Comparison of ENCODE assay signal across 24 cellular contexts in genomic region chr19:17542793-17543582, GRCh38. TPM values are rescaled to one million over a fixed set of nuclear protein-coding genes. Genes with fewer than 3 reads are reported as not detected.
DNase-seq lines count a peak whose midpoint lies in the region; ATAC-seq, FAIRE-seq and TF ChIP-seq lines count a peak whose summit lies in the region.
"Had no signal": no experiment of that assay in that cellular context is flagged by ENCODE, and none has a peak within 500 bp of the region (broad histone marks: within the 10 kb centered on the region; RNA-seq: fewer than 3 reads in every experiment).

No MANE protein-coding gene starts in this region.

- POLR2A ChIA-PET in RWPE1 (lab: Yijun Ruan, JAX; ENCODE audit: low non-redundant PET) = no interaction called here

- FAIRE-seq in kidney (lab: Jason Lieb, UNC) = no peak
- FAIRE-seq: A204.1, G401.6, GM12878 had no signal

- no peak overlapping the region for H3K4me3 ChIP-seq in BLaER1
- H3K4me3 ChIP-seq in kidney (ENCODE audit: low read length in 2 of 2) = no peak overlapping the region
- H3K4me3 ChIP-seq: GM12878 had no signal

- H3K4me3 Mint-ChIP-seq in stimulated activated effector memory CD8-positive, alpha-beta T cell treated with anti-CD3 and anti-CD28 coated beads, Interleukin-12 subunit alpha, Interleukin-12 subunit beta, amount 100 ng/mL, for 72 hours = no peak overlapping the region
- H3K4me3 Mint-ChIP-seq: CD8-positive, alpha-beta T cell had no signal

- CTCF ChIA-PET in RWPE1 (lab: Yijun Ruan, JAX) = interaction anchor here (0.5 to 1.1 kb wide), 3 partner anchors 10 to 239 kb away, joined by 3 to 5 read pairs (median 4); no protein-coding TSS in a partner anchor

- TF ChIP-seq CTCF in RWPE1 (conservative IDR thresholded peaks at IDR 0.05; ENCODE audit: low read depth) (no peak), kidney (IDR thresholded peaks at IDR 0.05; ENCODE audit: borderline replicate concordance, extremely low read depth, insufficient read depth) (no peak)

- H3K36me3 ChIP-seq in BLaER1 (peaks cover 37% of the 10 kb centered on the region), kidney (ENCODE audit: control insufficient read depth in 1 of 2, insufficient read depth in 2 of 2, low read length in 2 of 2) (no peaks in the 10 kb centered on the region)

- H3K9me3 Mint-ChIP-seq in stimulated activated effector memory CD8-positive, alpha-beta T cell treated with anti-CD3 and anti-CD28 coated beads, Interleukin-12 subunit alpha, Interleukin-12 subunit beta, amount 100 ng/mL, for 72 hours = no peaks in the 10 kb centered on the region
- H3K9me3 Mint-ChIP-seq: CD8-positive, alpha-beta T cell had no signal

- H3K4me1 Mint-ChIP-seq in stimulated activated effector memory CD8-positive, alpha-beta T cell treated with anti-CD3 and anti-CD28 coated beads, Interleukin-12 subunit alpha, Interleukin-12 subunit beta, amount 100 ng/mL, for 72 hours = peaks cover 29% of the 10 kb centered on the region

- ATAC-seq in stimulated activated effector memory CD8-positive, alpha-beta T cell treated with anti-CD3 and anti-CD28 coated beads, Interleukin-12 subunit alpha, Interleukin-12 subunit beta, amount 100 ng/mL, for 72 hours = no peak
- no peak for ATAC-seq in GM19351 (IDR thresholded peaks at IDR 0.05; ENCODE audit: unreplicated experiment)
- ATAC-seq: CD8-positive, alpha-beta T cell; GM12878 had no signal

- intact Hi-C loops in kidney (cut with DNase I) = no loop called here

- peaks cover 94% of the 10 kb centered on the region for H3K4me1 ChIP-seq in BLaER1
- peaks cover 0 to 7% of the 10 kb centered on the region in 2 donors for H3K4me1 ChIP-seq in kidney (ENCODE audit: control insufficient read depth in 1 of 2, insufficient read depth in 1 of 2, low read depth in 1 of 2, low read length in 2 of 2)
- H3K4me1 ChIP-seq: Caco-2 had no signal

- peak overlapping the region; percentile 33 for H3K27ac Mint-ChIP-seq in stimulated activated effector memory CD8-positive, alpha-beta T cell treated with anti-CD3 and anti-CD28 coated beads, Interleukin-12 subunit alpha, Interleukin-12 subunit beta, amount 100 ng/mL, for 72 hours
- H3K27ac Mint-ChIP-seq: CD8-positive, alpha-beta T cell had no signal

- H3K9ac ChIP-seq in BLaER1 (no peak overlapping the region), kidney (ENCODE audit: low read length in 2 of 2) (no peak overlapping the region)

- no peaks in the 10 kb centered on the region for H3K27me3 ChIP-seq in BLaER1

- peak overlapping the region; percentile 86; the same call in 1 of the 2 replicates for H3K4me2 ChIP-seq in BLaER1

- no peak for DNase-seq in RWPE1 (ENCODE audit: low spot score)
- DNase-seq in kidney = peak; percentile 64
- DNase-seq in stimulated activated effector memory CD8-positive, alpha-beta T cell treated with anti-CD3 and anti-CD28 coated beads, Interleukin-12 subunit alpha, Interleukin-12 subunit beta, amount 100 ng/mL, for 72 hours (ENCODE audit: low spot score in 2 of 2) = no peak
- no peak for DNase-seq in GDM1 (lab: John Stamatoyannopoulos, UW)
- DNase-seq in activated CD8-positive, alpha-beta memory T cell treated with anti-CD3 and anti-CD28 coated beads, Interleukin-2, amount 50 U/mL, for 48 hours = no peak
- DNase-seq: Caco-2; CD8-positive, alpha-beta T cell; GOT3; HCEC 1CT; IMR-90; NCI-H1048; NCI-H1417; NCI-H1694; NCI-H2029 treated with DMSO at 0.1 percent for 48 hours; NCI-H446 treated with DMSO at 0.1 percent for 48 hours; NCI-H526; RPMI8226; SHP77 treated with DMSO at 0.1 percent for 48 hours had no signal

- H3K36me3 Mint-ChIP-seq in stimulated activated effector memory CD8-positive, alpha-beta T cell treated with anti-CD3 and anti-CD28 coated beads, Interleukin-12 subunit alpha, Interleukin-12 subunit beta, amount 100 ng/mL, for 72 hours = peaks cover 10% of the 10 kb centered on the region
- H3K36me3 Mint-ChIP-seq: CD8-positive, alpha-beta T cell had no signal

- H3K9me3 ChIP-seq in BLaER1 = no peaks in the 10 kb centered on the region
- H3K9me3 ChIP-seq in kidney (ENCODE audit: control insufficient read depth in 1 of 2, low read length in 2 of 2) = no peaks in the 10 kb centered on the region
- H3K9me3 ChIP-seq: Caco-2 had no signal

- H3K27ac ChIP-seq in BLaER1 = peak overlapping the region; percentile 85
- peak overlapping the region; percentile 2; the same call in 1 of the 2 replicates for H3K27ac ChIP-seq in RWPE1
- H3K27ac ChIP-seq in kidney (ENCODE audit: low read depth in 2 of 2, low read length in 2 of 2) = no peak overlapping the region
- H3K27ac ChIP-seq: C4-2B had no signal

- H4K20me1 ChIP-seq in BLaER1 = peaks cover 10% of the 10 kb centered on the region; the same call in 1 of the 2 replicates

RNA-seq across cellular contexts. Expression of gene COLGALT1, which starts 12.5 kb away (rescaled TPM):
- 66.2 TPM for total RNA-seq in kidney
- polyA plus RNA-seq in kidney (ENCODE audit: insufficient read depth, low read depth, low replicate concordance) = 23.6 TPM

RNA-seq across cellular contexts. Expression of gene PGLS, which starts 31.5 kb away (rescaled TPM):
- total RNA-seq in kidney = 75.5 TPM
- 105 TPM for polyA plus RNA-seq in kidney (ENCODE audit: insufficient read depth, low read depth, low replicate concordance)

Comparison
In these comparisons a context has a peak if more than half of its experiments do, and no peak if none do; other contexts are left out.
1. H3K27ac ChIP-seq: peak in BLaER1 (single experiment) and RWPE1 (single experiment); none in kidney (0 of 2).